10 cellular contexts compared by ENCODE assay signal in genomic region chr19:8585894-8586750, GRCh38. TPM values are rescaled to one million over a fixed set of nuclear protein-coding genes. Genes with fewer than 3 reads are reported as not detected.
A peak's percentile ranks its signal among the peaks of the same experiment; 100 is the strongest.
DNase-seq lines count a peak whose midpoint lies in the region; ATAC-seq, FAIRE-seq and TF ChIP-seq lines count a peak whose summit lies in the region.
"Had no signal": no experiment of that assay in that cellular context is flagged by ENCODE, and none has a peak within 500 bp of the region (broad histone marks: within the 10 kb centered on the region; RNA-seq: fewer than 3 reads in every experiment).

No MANE protein-coding gene starts in this region.

- no peaks in the 10 kb centered on the region for H3K79me2 ChIP-seq in neural progenitor cell (ENCODE audit: low read depth)

- TF ChIP-seq CTCF in Calu3 (IDR thresholded peaks at IDR 0.05; ENCODE audit: unreplicated experiment) (peak; percentile 46), neural progenitor cell (IDR thresholded peaks at IDR 0.05) (peak; percentile 83)

- no peak overlapping the region for H3K27ac Mint-ChIP-seq in Calu3 (ENCODE audit: unreplicated experiment)
- no peak overlapping the region for H3K27ac Mint-ChIP-seq in neural progenitor cell

- H3K4me2 ChIP-seq in neural progenitor cell = no peak overlapping the region

- H3K36me3 Mint-ChIP-seq in Calu3 (ENCODE audit: insufficient read depth, unreplicated experiment) = no peaks in the 10 kb centered on the region
- peaks cover 2% of the 10 kb centered on the region for H3K36me3 Mint-ChIP-seq in neural progenitor cell

- H3K27ac ChIP-seq in neural progenitor cell = no peak overlapping the region

- no peaks in the 10 kb centered on the region for H4K20me1 ChIP-seq in neural progenitor cell (ENCODE audit: low read depth)

- DNase-seq in Calu3 (peak; percentile 67), neural progenitor cell (ENCODE audit: low spot score) (peak; percentile 90), DMS79 (lab: John Stamatoyannopoulos, UW) (no peak), urothelium cell line (ENCODE audit: low spot score) (no peak)
- DNase-seq in Jurkat, Clone E6-1 (ENCODE audit: low read depth, low spot score) = peak; percentile 58
- DNase-seq in activated CD4-positive, CD25-positive, alpha-beta regulatory T cell treated with anti-CD3 and anti-CD28 coated beads, Interleukin-2, amount 50 U/mL, for 72 hours = peak; percentile 64
- peak; percentile 48 for DNase-seq in effector CD4-positive, alpha-beta T cell

- ATAC-seq in HG02610 (IDR thresholded peaks at IDR 0.05; ENCODE audit: unreplicated experiment) = no peak

- peaks cover 12% of the 10 kb centered on the region for H3K27me3 Mint-ChIP-seq in Calu3 (ENCODE audit: unreplicated experiment)
- peaks cover 17% of the 10 kb centered on the region for H3K27me3 Mint-ChIP-seq in neural progenitor cell (ENCODE audit: insufficient read depth, low read depth)

- no TSS peak for BruUV-seq in Calu3 (replicated peaks; lab: Mats Ljungman, UMichigan)

- H3K4me1 ChIP-seq in neural progenitor cell = no peaks in the 10 kb centered on the region

- H3K4me3 Mint-ChIP-seq in Calu3 (ENCODE audit: low read depth, unreplicated experiment) (no peak overlapping the region), neural progenitor cell (no peak overlapping the region)

- H3K4me1 Mint-ChIP-seq in Calu3 (ENCODE audit: low read depth, unreplicated experiment) (no peaks in the 10 kb centered on the region), neural progenitor cell (no peaks in the 10 kb centered on the region)

- intact Hi-C loops in Calu3 (cut with micrococcal nuclease; ENCODE audit: unreplicated experiment) = loop anchor here (10.0 kb wide), 1 partner anchor 59 kb away; no protein-coding TSS in a partner anchor

- H3K4me3 ChIP-seq in Jurkat, Clone E6-1 (ENCODE audit: low read length) = no peak overlapping the region
- no peak overlapping the region for H3K4me3 ChIP-seq in neural progenitor cell

- no peaks in the 10 kb centered on the region for H3K36me3 ChIP-seq in neural progenitor cell

- no peak overlapping the region for H2AFZ ChIP-seq in neural progenitor cell (replicated peaks)

- H3F3A ChIP-seq in neural progenitor cell (ENCODE audit: low read depth) = peaks cover 2% of the 10 kb centered on the region

- H3K27me3 ChIP-seq in neural progenitor cell = peaks cover 20% of the 10 kb centered on the region

- H3K9me3 Mint-ChIP-seq in Calu3 (ENCODE audit: low read depth, unreplicated experiment) (no peaks in the 10 kb centered on the region), neural progenitor cell (no peaks in the 10 kb centered on the region)

- H3K9ac ChIP-seq in neural progenitor cell = no peak overlapping the region

- FAIRE-seq in urothelium cell line (lab: Jason Lieb, UNC) = no peak
- FAIRE-seq: islet of Langerhans had no signal

- no peaks in the 10 kb centered on the region for H3K9me3 ChIP-seq in neural progenitor cell (ENCODE audit: low read depth)

- CTCF ChIA-PET in Calu3 (lab: Charles Lee) = no interaction called here

RNA-seq across cellular contexts. Expression of gene MYO1F, which starts 8.9 kb away (rescaled TPM):
- total RNA-seq in Calu3 (2022) (1.3 TPM in 1 of 2 replicates, not detected in the other), neural progenitor cell (ENCODE audit: low replicate concordance) (0.09 and 0.15 TPM in 2 replicates)
- 3.1 TPM for polyA plus RNA-seq in Jurkat, Clone E6-1 (2012; ENCODE audit: insufficient read depth, insufficient read length)

RNA-seq across cellular contexts. Expression of gene ADAMTS10, which starts 24.4 kb away (rescaled TPM):
- 0.76 TPM in 1 of 2 replicates, not detected in the other for total RNA-seq in Calu3 (2022)
- 24.6 TPM for polyA plus RNA-seq in Jurkat, Clone E6-1 (2012; ENCODE audit: insufficient read depth, insufficient read length)
- total RNA-seq in neural progenitor cell (ENCODE audit: low replicate concordance) = 5.8 and 7.9 TPM in 2 replicates

RNA-seq across cellular contexts. Expression of gene NFILZ, which starts 44.3 kb away (rescaled TPM):
- total RNA-seq in Calu3 (2022) (not detected in 2 replicates), neural progenitor cell (ENCODE audit: low replicate concordance) (not detected in 2 replicates)
- not detected for polyA plus RNA-seq in Jurkat, Clone E6-1 (2012; ENCODE audit: insufficient read depth, insufficient read length)
- total RNA-seq: M059J had no signal

Comparison
In these comparisons a context has a peak if more than half of its experiments do, and no peak if none do; other contexts are left out.
1. DNase-seq: peak in Calu3 (single experiment), Jurkat, Clone E6-1 (single experiment), activated CD4-positive, CD25-positive, alpha-beta regulatory T cell treated with anti-CD3 and anti-CD28 coated beads, Interleukin-2, amount 50 U/mL, for 72 hours (single experiment), effector CD4-positive, alpha-beta T cell (single experiment) and neural progenitor cell (single experiment); none in DMS79 (single experiment) and urothelium cell line (single experiment).